31 cellular contexts compared by ENCODE assay signal in the genomic region with DNA sequence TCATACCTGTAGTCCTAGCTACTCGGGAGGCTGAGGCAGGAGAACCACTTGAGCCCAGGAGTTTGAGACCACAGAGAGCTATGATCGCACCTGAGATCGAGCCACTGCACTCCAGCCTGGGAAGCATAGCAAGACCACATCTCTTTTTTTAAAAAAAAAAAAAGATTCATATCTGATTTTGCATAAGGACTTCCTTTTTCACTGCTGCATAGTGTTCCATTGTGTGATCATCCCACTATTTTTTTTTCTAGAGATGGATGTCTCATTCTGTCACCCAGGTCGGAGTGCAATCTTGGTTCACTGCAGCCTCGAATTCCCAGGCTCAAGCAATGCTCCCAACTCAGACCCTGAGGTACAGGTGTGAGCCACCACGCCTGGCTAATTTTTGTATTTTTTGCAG. TPM values are rescaled to one million over a fixed set of nuclear protein-coding genes. Genes with fewer than 3 reads are reported as not detected.
DNase-seq lines count a peak whose midpoint lies in the region; ATAC-seq, FAIRE-seq and TF ChIP-seq lines count a peak whose summit lies in the region.
"Had no signal": no experiment of that assay in that cellular context is flagged by ENCODE, and none has a peak within 500 bp of the region (broad histone marks: within the 10 kb centered on the region; RNA-seq: fewer than 3 reads in every experiment).

No MANE protein-coding gene starts in this region.

- POLR2A ChIA-PET in HEK293 (lab: Yijun Ruan, JAX), result no interaction called here
- POLR2A ChIA-PET in K562 (lab: Yijun Ruan, JAX), result no interaction called here

- H3K27me3 ChIP-seq in K562 (ENCODE audit: control insufficient read depth in 2 of 2, insufficient read depth in 2 of 2, low read length in 2 of 2) (peaks cover 30 to 48% of the 10 kb centered on the region in 2 experiments; a peak in 4 of 5 replicates), stomach (peaks cover 0 to 31% (median 0%) of the 10 kb centered on the region in 3 donors)
- H3K27me3 ChIP-seq: BE2C; BLaER1; BLaER1 treated with 17β-estradiol and CSF1 and Interleukin-3, amounts not matched to agents 10 nM and 100 nM had no signal

- no peak for TF ChIP-seq POLR2A in K562 (conservative IDR thresholded peaks at IDR 0.05)
- TF ChIP-seq POLR2A in stomach (IDR thresholded peaks at IDR 0.05), result no peak

- H3K9me1 ChIP-seq in K562 (ENCODE audit: control insufficient read depth, insufficient read depth, low read length), result no peaks in the 10 kb centered on the region

- intact Hi-C loops in K562 (cut with micrococcal nuclease) (no loop called here), stomach (cut with DNase I; ENCODE audit: low total_unique reads) (no loop called here)

- H3K9me3 ChIP-seq in HEK293 (ENCODE audit: control insufficient read depth, insufficient read depth, low read depth, low read length) (no peaks in the 10 kb centered on the region), K562 (replicated peaks; ENCODE audit: control insufficient read depth, insufficient read depth, low read depth, low read length) (no peaks in the 10 kb centered on the region), stomach (no peaks in the 10 kb centered on the region)
- H3K9me3 ChIP-seq: A549; BE2C; BLaER1; BLaER1 treated with 17β-estradiol and CSF1 and Interleukin-3, amounts not matched to agents 10 nM and 100 nM; Caco-2 had no signal

- no peak for FAIRE-seq in K562 (lab: Jason Lieb, UNC)
- FAIRE-seq: A204.1, A549, D721Med had no signal

- TF ChIP-seq RAD21 in K562 (CRISPR knock-in tag; conservative IDR thresholded peaks at IDR 0.05 in 1 of 2, IDR thresholded peaks at IDR 0.05 in 1 of 2), result no peak

- ATAC-seq in K562 (no peak), HG02642 (IDR thresholded peaks at IDR 0.05; ENCODE audit: poor library complexity, unreplicated experiment) (no peak)
- ATAC-seq: A549; CD8-positive, alpha-beta T cell had no signal

- H3K27ac ChIP-seq in HEK293 (ENCODE audit: extremely low read depth, low read depth, low read length) (no peak overlapping the region), K562 (ENCODE audit: extremely low read depth, low read depth, low read length) (no peak overlapping the region), stomach (no peak overlapping the region)
- H3K27ac ChIP-seq: 22Rv1; A549; BLaER1; BLaER1 treated with 17β-estradiol and CSF1 and Interleukin-3, amounts not matched to agents 10 nM and 100 nM; C4-2B had no signal

- H3K4me1 ChIP-seq in HEK293 (ENCODE audit: control insufficient read depth, insufficient read depth, low read length) (no peaks in the 10 kb centered on the region), K562 (replicated peaks in 1 of 2; ENCODE audit: control insufficient read depth in 2 of 2, insufficient read depth in 2 of 2, low read length in 2 of 2) (peaks cover 0 to 21% of the 10 kb centered on the region in 2 experiments; a peak in 2 of 5 replicates), stomach (peaks cover 0 to 6% (median 2%) of the 10 kb centered on the region in 4 donors)
- H3K4me1 ChIP-seq: A549, BE2C, BLaER1, Caco-2 had no signal

- no peak overlapping the region for H3K4me2 ChIP-seq in K562 (ENCODE audit: insufficient read depth, low read length)
- H3K4me2 ChIP-seq: A549, BLaER1 had no signal

- H3K4me3 ChIP-seq in HEK293 (ENCODE audit: low read depth, low read length), result no peak overlapping the region
- no peak overlapping the region for H3K4me3 ChIP-seq in K562
- H3K4me3 ChIP-seq in stomach, result no peak overlapping the region
- H3K4me3 ChIP-seq: A549; BLaER1; BLaER1 treated with 17β-estradiol and CSF1 and Interleukin-3, amounts not matched to agents 10 nM and 100 nM had no signal

- H4K20me1 ChIP-seq in K562 (replicated peaks; ENCODE audit: control insufficient read depth, insufficient read depth, low read length), result 0 out of 2 replicates have a peak, but pooled peaks cover 3% of the 10 kb centered on the region
- H4K20me1 ChIP-seq: BLaER1 had no signal

- no peak overlapping the region for H2AFZ ChIP-seq in K562 (ENCODE audit: low read depth, low read length)

- in situ Hi-C loops in K562 (cut with MboI), result loop anchor here (10.0 kb wide), 1 partner anchor 384 kb away; no protein-coding TSS in a partner anchor

- BruUV-seq in K562 (replicated peaks; lab: Mats Ljungman, UMichigan), result no TSS peak

- DNase-seq in K562 (ENCODE audit: extremely low read depth in 1 of 4, low spot score in 3 of 4) (no peak), stomach (no peak)
- DNase-seq: 8988T; ACHN; AML-193; BE2C; C1 segment of cervical spinal cord; Caco-2; Calu3; CD4-positive, alpha-beta memory T cell; CD4-positive, alpha-beta T cell; CD4-positive, CD25-positive, alpha-beta regulatory T cell; CD8-positive, alpha-beta memory T cell; CD8-positive, alpha-beta T cell; COR-L47; DMS 273 treated with DMSO at 0.1 percent for 48 hours; DMS153; DMS53; DMS79; DMS79 treated with DMSO at 0.1 percent for 48 hours; DND-41; EL had no signal

- H3K36me3 ChIP-seq in HEK293 (ENCODE audit: control insufficient read depth in 2 of 2, insufficient read depth in 1 of 2, low read length in 2 of 2) (no peaks in the 10 kb centered on the region), K562 (ENCODE audit: control insufficient read depth, insufficient read depth, low read length) (no peaks in the 10 kb centered on the region), stomach (no peaks in the 10 kb centered on the region)
- H3K36me3 ChIP-seq: BE2C; BLaER1; BLaER1 treated with 17β-estradiol and CSF1 and Interleukin-3, amounts not matched to agents 10 nM and 100 nM had no signal

- H3K79me2 ChIP-seq in K562 (ENCODE audit: control insufficient read depth, insufficient read depth, low read length), result no peaks in the 10 kb centered on the region

- H3K9ac ChIP-seq in K562 (ENCODE audit: insufficient read depth in 1 of 2, low read depth in 2 of 2, low read length in 2 of 2), result no peak overlapping the region
- H3K9ac ChIP-seq: BLaER1; BLaER1 treated with 17β-estradiol and CSF1 and Interleukin-3, amounts not matched to agents 10 nM and 100 nM had no signal

- CTCF ChIA-PET in HEK293 (lab: Yijun Ruan, JAX) (interaction anchor here (0.5 to 1.5 kb wide), 7 partner anchors 12 to 764 kb away, joined by 3 to 5 read pairs (median 3); no protein-coding TSS in a partner anchor), K562 (lab: Yijun Ruan, JAX; ENCODE audit: low intra/inter-chr PET ratio) (no interaction called here)

- TF ChIP-seq CTCF in HEK293 (tag by site-specific recombination; IDR thresholded peaks at IDR 0.05) (no peak), K562 (IDR thresholded peaks at IDR 0.05 in 2 of 3, conservative IDR thresholded peaks at IDR 0.05 in 1 of 3; ENCODE audit: insufficient read depth in 2 of 3, low read depth in 1 of 3, low read length in 3 of 3) (no peak), stomach (IDR thresholded peaks at IDR 0.05) (no peak)

- 2% methylated on average over 6 of the region's 6 CpGs for WGBS in K562 (ENCODE audit: insufficient coverage, low coverage, missing lambda C conversion rate)
- WGBS in stomach, 5 donors, result 86 to 91% (median 89%) methylated on average over 6 of the region's 6 CpGs

- TF ChIP-seq EP300 in K562 (IDR thresholded peaks at IDR 0.05; ENCODE audit: low read length) (no peak), stomach (IDR thresholded peaks at IDR 0.05) (no peak)

TF ChIP-seq in HEK293, 187 proteins besides CTCF, POLR2A, EP300 and RAD21:
- peak; percentile 79 for TF ChIP-seq ZNF146 (tag by site-specific recombination; IDR thresholded peaks at IDR 0.05)
- TF ChIP-seq ZNF23 (tag by site-specific recombination; IDR thresholded peaks at IDR 0.05; ENCODE audit: borderline replicate concordance), result no peak

TF ChIP-seq in K562, 482 proteins besides CTCF, POLR2A, EP300 and RAD21:
- TF ChIP-seq, protein P1, sequence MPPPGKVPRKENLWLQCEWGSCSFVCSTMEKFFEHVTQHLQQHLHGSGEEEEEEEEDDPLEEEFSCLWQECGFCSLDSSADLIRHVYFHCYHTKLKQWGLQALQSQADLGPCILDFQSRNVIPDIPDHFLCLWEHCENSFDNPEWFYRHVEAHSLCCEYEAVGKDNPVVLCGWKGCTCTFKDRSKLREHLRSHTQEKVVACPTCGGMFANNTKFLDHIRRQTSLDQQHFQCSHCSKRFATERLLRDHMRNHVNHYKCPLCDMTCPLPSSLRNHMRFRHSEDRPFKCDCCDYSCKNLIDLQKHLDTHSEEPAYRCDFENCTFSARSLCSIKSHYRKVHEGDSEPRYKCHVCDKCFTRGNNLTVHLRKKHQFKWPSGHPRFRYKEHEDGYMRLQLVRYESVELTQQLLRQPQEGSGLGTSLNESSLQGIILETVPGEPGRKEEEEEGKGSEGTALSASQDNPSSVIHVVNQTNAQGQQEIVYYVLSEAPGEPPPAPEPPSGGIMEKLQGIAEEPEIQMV (tag; conservative IDR thresholded peaks at IDR 0.05; ENCODE audit: low read depth), result no peak
- TF ChIP-seq BCOR (IDR thresholded peaks at IDR 0.05) (peak; percentile 62), RBM25 (IDR thresholded peaks at IDR 0.05; ENCODE audit: low read depth, low read length, severe bottlenecking) (peak; percentile 78), ZNF146 (CRISPR knock-in tag; IDR thresholded peaks at IDR 0.05; ENCODE audit: unreplicated experiment) (peak; percentile 86)

RNA-seq across cellular contexts. Expression of a gene that starts 50.4 kb away (rescaled TPM):
- total RNA-seq in K562 (2011; cell fraction: chromatin; rRNA removed; ENCODE audit: low replicate concordance), result 4.2 and 14.8 TPM in 2 replicates
- 14.1 and 15.7 TPM in 2 replicates for total RNA-seq in K562 (2011; cell fraction: nucleolus; rRNA removed)
- 6.2 and 8.2 TPM in 2 replicates for total RNA-seq in K562 (2011; cell fraction: nucleoplasm; rRNA removed)
- total RNA-seq in K562 (2014; rRNA removed) (6.2 and 8.0 TPM in 2 replicates), K562 (2014; rRNA removed; fragmentation: Illumina TruSeq; extraction: Trizol) (1.3 and 1.5 TPM in 2 replicates), K562 (2015; rRNA removed; fragmentation: Illumina TruSeq; extraction: Trizol) (3.0 and 3.5 TPM in 2 replicates), K562 (2021) (8.9 and 12.4 TPM in 2 replicates), stomach (10 to 100 TPM in 4 of 5 donors, 1 to 10 TPM in 1; 7.0 to 59.3 (median 18.7) TPM)
- polyA plus RNA-seq in K562 (2011; rRNA removed) (2.2 and 2.5 TPM in 2 replicates), K562 (2014; fragmentation: Illumina TruSeq; extraction: Trizol) (3.4 and 5.7 TPM in 2 replicates), K562 (2014; fragmentation: Nextera tagmentation; extraction: Ambion mirVana) (under 1 TPM; 0.03 to 0.17 TPM), K562 (2014; rRNA removed) (6.9 and 7.2 TPM in 2 replicates), stomach (10 to 100 TPM; 13.3 to 42.0 (median 16.8) TPM)
- 2.8 and 8.2 TPM in 2 replicates for polyA plus RNA-seq in K562 (2011; cell fraction: cytosol; rRNA removed)
- polyA plus RNA-seq in K562 (2011; cell fraction: nucleus; rRNA removed), result 6.7 and 12.1 TPM in 2 replicates
- 6.0 and 7.5 TPM in 2 replicates for polyA plus RNA-seq in K562 (2012)
- polyA minus RNA-seq in K562 (2011; rRNA and poly(A)+ RNA removed), result 0.84 and 1.5 TPM in 2 replicates
- polyA minus RNA-seq in K562 (2011; cell fraction: cytosol; rRNA and poly(A)+ RNA removed), result 2.2 and 4.1 TPM in 2 replicates
- 3.6 and 4.3 TPM in 2 replicates for polyA minus RNA-seq in K562 (2011; cell fraction: nucleus; rRNA and poly(A)+ RNA removed)
